Comparison of ENCODE assay signal across 1 cellular context in genomic region chr10:130295761-130296160, GRCh38.
DNase-seq lines count a peak whose midpoint lies in the region; TF ChIP-seq lines count a peak whose summit lies in the region.
"Not testable (repeated sequence)": the region's sequence is repeated elsewhere in the genome, so short reads cannot be mapped to it uniquely, and the experiment has no call there.

No MANE protein-coding gene starts in this region.

- H3K9me2 ChIP-seq in SK-N-SH = not testable (repeated sequence)

- not testable (repeated sequence) for H3F3A ChIP-seq in SK-N-SH (replicated peaks; ENCODE audit: insufficient read depth)

- CTCF ChIA-PET in SK-N-SH (lab: Yijun Ruan, JAX) = not testable (repeated sequence)

- not testable (repeated sequence) for DNase-seq in SK-N-SH

- TF ChIP-seq RAD21 in SK-N-SH (IDR thresholded peaks at IDR 0.05; ENCODE audit: low read length) = not testable (repeated sequence)

- not testable (repeated sequence) for H4K20me1 ChIP-seq in SK-N-SH (ENCODE audit: insufficient read depth)

- H3K4me1 ChIP-seq in SK-N-SH (ENCODE audit: control insufficient read depth in 1 of 2, insufficient read depth in 2 of 2, low read depth in 1 of 2, low read length in 1 of 2) = not testable (repeated sequence)

- H3K4me2 ChIP-seq in SK-N-SH = not testable (repeated sequence)

- H3K9ac ChIP-seq in SK-N-SH = not testable (repeated sequence)

- not testable (repeated sequence) for H2AFZ ChIP-seq in SK-N-SH (ENCODE audit: low read depth)

- H3K27ac ChIP-seq in SK-N-SH (ENCODE audit: low read depth in 2 of 2, low read length in 1 of 2) = not testable (repeated sequence)

- not testable (repeated sequence) for TF ChIP-seq CTCF in SK-N-SH (IDR thresholded peaks at IDR 0.05)

- 3% methylated on average over 3 of the region's 3 CpGs for WGBS in SK-N-SH (ENCODE audit: low lambda C conversion rate)

- POLR2A ChIA-PET in SK-N-SH (lab: Yijun Ruan, JAX) = not testable (repeated sequence)

- TF ChIP-seq EP300 in SK-N-SH (IDR thresholded peaks at IDR 0.05; ENCODE audit: borderline replicate concordance in 1 of 2, low read depth in 1 of 2, low read length in 1 of 2) = not testable (repeated sequence)

- H3K36me3 ChIP-seq in SK-N-SH (replicated peaks in 1 of 2; ENCODE audit: control insufficient read depth in 1 of 2, insufficient read depth in 2 of 2, low read length in 1 of 2) = not testable (repeated sequence)

- H3K9me3 ChIP-seq in SK-N-SH = not testable (repeated sequence)

- H3K4me3 ChIP-seq in SK-N-SH (ENCODE audit: low read depth in 2 of 2, low read length in 1 of 2) = not testable (repeated sequence)

- H3K79me2 ChIP-seq in SK-N-SH (ENCODE audit: insufficient read depth) = not testable (repeated sequence)

- not testable (repeated sequence) for H3K27me3 ChIP-seq in SK-N-SH (ENCODE audit: insufficient read depth)

TF ChIP-seq in SK-N-SH, 30 proteins besides CTCF, POLR2A, EP300 and RAD21:
- TF ChIP-seq GATA2 (CRISPR knock-in tag; IDR thresholded peaks at IDR 0.05) = peak; percentile 70
TF ChIP-seq in SK-N-SH: peak in this region for 1; not testable (repeated sequence) for 29.
